In the genomic region with DNA sequence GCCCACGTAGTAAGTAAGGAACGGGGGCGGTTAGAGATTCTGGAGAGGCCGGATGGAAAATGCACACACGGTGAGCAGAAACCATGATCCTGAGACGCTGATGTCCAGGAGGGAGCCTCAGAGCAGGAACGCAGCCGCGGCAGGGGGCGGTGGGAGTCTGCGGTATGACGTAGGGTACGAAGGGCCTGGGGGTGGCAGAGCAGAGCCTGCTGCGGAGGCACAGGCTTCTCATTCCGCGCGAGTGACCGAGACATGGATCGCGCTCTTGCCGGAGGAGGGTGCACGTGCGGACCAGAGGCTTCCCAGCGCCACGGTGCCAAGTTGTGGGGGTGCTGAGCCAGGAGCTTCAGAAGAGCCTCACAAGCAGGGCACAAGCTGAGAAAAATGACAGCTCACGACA, we compare ENCODE assay signal across 15 cellular contexts.
DNase-seq lines count a peak whose midpoint lies in the region; ATAC-seq and TF ChIP-seq lines count a peak whose summit lies in the region.
"Had no signal": no experiment of that assay in that cellular context is flagged by ENCODE, and none has a peak within 500 bp of the region (broad histone marks: within the 10 kb centered on the region; RNA-seq: fewer than 3 reads in every experiment).

No MANE protein-coding gene starts in this region.

- no peak for TF ChIP-seq POLR2A in testis (IDR thresholded peaks at IDR 0.05)

- H3K27me3 ChIP-seq in H7 (ENCODE audit: control insufficient read depth, insufficient read depth, low read length) (0 out of 2 replicates have a peak, but pooled peaks cover 3% of the 10 kb centered on the region), iPS-15b (ENCODE audit: control insufficient read depth, insufficient read depth, low read length) (peaks cover 8% of the 10 kb centered on the region), testis (no peaks in the 10 kb centered on the region)

- H3K4me3 ChIP-seq in H7 (ENCODE audit: insufficient read depth, low read depth, low read length) (peak overlapping the region; percentile 15; the same call in 1 of the 2 replicates), iPS-15b (ENCODE audit: low read depth, low read length) (peak overlapping the region; percentile 50), testis (peak overlapping the region in 1 of 2 donors; percentile 34)

- intact Hi-C loops in testis (cut with DNase I; ENCODE audit: low total_unique reads), result no loop called here

- H3K9me3 ChIP-seq in iPS-15b (ENCODE audit: control insufficient read depth, insufficient read depth, low read length) (no peaks in the 10 kb centered on the region), testis (no peaks in the 10 kb centered on the region)

- H3K27ac Mint-ChIP-seq in stimulated activated naive CD8-positive, alpha-beta T cell treated with anti-CD3 and anti-CD28 coated beads, Interleukin-15, amount 100 ng/mL, for 72 hours, result no peak overlapping the region
- no peak overlapping the region for H3K27ac Mint-ChIP-seq in activated CD8-positive, alpha-beta memory T cell treated with anti-CD3 and anti-CD28 coated beads, Interleukin-2, amount 10 ng/mL, durations not matched to agents 7 days and 5 days
- H3K27ac Mint-ChIP-seq: CD8-positive, alpha-beta memory T cell had no signal

- H3K36me3 Mint-ChIP-seq in activated CD8-positive, alpha-beta memory T cell treated with anti-CD3 and anti-CD28 coated beads, Interleukin-2, amount 10 ng/mL, durations not matched to agents 7 days and 5 days, result no peaks in the 10 kb centered on the region
- H3K36me3 Mint-ChIP-seq: CD8-positive, alpha-beta memory T cell had no signal

- no peak overlapping the region for H3K4me3 Mint-ChIP-seq in stimulated activated naive CD8-positive, alpha-beta T cell treated with anti-CD3 and anti-CD28 coated beads, Interleukin-15, amount 100 ng/mL, for 72 hours
- no peak overlapping the region for H3K4me3 Mint-ChIP-seq in activated CD8-positive, alpha-beta memory T cell treated with anti-CD3 and anti-CD28 coated beads, Interleukin-2, amount 10 ng/mL, durations not matched to agents 7 days and 5 days
- H3K4me3 Mint-ChIP-seq: CD8-positive, alpha-beta memory T cell had no signal

- H3K9me3 Mint-ChIP-seq in stimulated activated naive CD8-positive, alpha-beta T cell treated with anti-CD3 and anti-CD28 coated beads, Interleukin-15, amount 100 ng/mL, for 72 hours, result peaks cover 4 to 12% of the 10 kb centered on the region in 2 donors
- no peaks in the 10 kb centered on the region for H3K9me3 Mint-ChIP-seq in activated CD8-positive, alpha-beta memory T cell treated with anti-CD3 and anti-CD28 coated beads, Interleukin-2, amount 10 ng/mL, durations not matched to agents 7 days and 5 days (ENCODE audit: low read depth)

- H3K4me1 Mint-ChIP-seq in stimulated activated naive CD8-positive, alpha-beta T cell treated with anti-CD3 and anti-CD28 coated beads, Interleukin-15, amount 100 ng/mL, for 72 hours, result peaks cover 27% of the 10 kb centered on the region
- H3K4me1 Mint-ChIP-seq in activated CD8-positive, alpha-beta memory T cell treated with anti-CD3 and anti-CD28 coated beads, Interleukin-2, amount 10 ng/mL, durations not matched to agents 7 days and 5 days, result peaks cover 5% of the 10 kb centered on the region
- H3K4me1 Mint-ChIP-seq: CD8-positive, alpha-beta memory T cell had no signal

- H3K36me3 ChIP-seq in H7 (replicated peaks; ENCODE audit: control insufficient read depth, insufficient read depth, low read length), result no peaks in the 10 kb centered on the region
- H3K36me3 ChIP-seq in iPS-15b (ENCODE audit: control insufficient read depth, insufficient read depth, low read length), result no peaks in the 10 kb centered on the region
- no peaks in the 10 kb centered on the region for H3K36me3 ChIP-seq in testis (ENCODE audit: low read depth, missing control alignments)

- peaks cover 25% of the 10 kb centered on the region for H3K27me3 Mint-ChIP-seq in stimulated activated naive CD8-positive, alpha-beta T cell treated with anti-CD3 and anti-CD28 coated beads, Interleukin-15, amount 100 ng/mL, for 72 hours
- H3K27me3 Mint-ChIP-seq in activated CD8-positive, alpha-beta memory T cell treated with anti-CD3 and anti-CD28 coated beads, Interleukin-2, amount 10 ng/mL, durations not matched to agents 7 days and 5 days, result no peaks in the 10 kb centered on the region

- no peak for ATAC-seq in stimulated activated naive CD8-positive, alpha-beta T cell treated with anti-CD3 and anti-CD28 coated beads, Interleukin-15, amount 100 ng/mL, for 72 hours
- no peak for ATAC-seq in activated CD8-positive, alpha-beta memory T cell treated with anti-CD3 and anti-CD28 coated beads, Interleukin-2, amount 10 ng/mL, durations not matched to agents 7 days and 5 days
- ATAC-seq: SK-N-SH treated with all-trans-retinoic acid at 6 μM for 48 hours had no signal

- no peak for TF ChIP-seq CTCF in testis (IDR thresholded peaks at IDR 0.05)

- CTCF ChIA-PET in activated CD8-positive, alpha-beta memory T cell treated with anti-CD3 and anti-CD28 coated beads, Interleukin-2, amount 10 ng/mL, durations not matched to agents 7 days and 5 days (lab: Charles Lee), result no interaction called here

- no peak overlapping the region for H3K27ac ChIP-seq in testis

- DNase-seq in H7, result peak; percentile 77
- peak; percentile 57 for DNase-seq in cerebellum (ENCODE audit: low spot score)
- peak; percentile 20 for DNase-seq in testis
- DNase-seq in RPMI8226, result no peak
- no peak for DNase-seq in stimulated activated naive CD8-positive, alpha-beta T cell treated with anti-CD3 and anti-CD28 coated beads, Interleukin-15, amount 100 ng/mL, for 72 hours
- DNase-seq in activated CD8-positive, alpha-beta memory T cell treated with anti-CD3 and anti-CD28 coated beads, Interleukin-2, amount 10 ng/mL, durations not matched to agents 7 days and 5 days, result no peak
- DNase-seq: CD8-positive, alpha-beta memory T cell; DMS79; KBM-7; NCI-H1105 treated with DMSO at 0.1 percent for 48 hours; NCI-H1694; NCI-H748 treated with DMSO at 0.1 percent for 48 hours; SHP77 treated with DMSO at 0.1 percent for 48 hours had no signal

- 40 to 79% methylated on average over 26 of the region's 26 CpGs for WGBS in testis, 2 donors

- H3K4me1 ChIP-seq in iPS-15b (ENCODE audit: control insufficient read depth, insufficient read depth, low read length) (no peaks in the 10 kb centered on the region), testis (no peaks in the 10 kb centered on the region)

- no peak overlapping the region for H3K9ac ChIP-seq in iPS-15b (ENCODE audit: low read depth, low read length)

Comparison
In these comparisons a context has a peak if more than half of its experiments do, and no peak if none do; other contexts are left out.
1. DNase-seq: peak in H7 (single experiment), cerebellum (single experiment) and testis (single experiment); none in RPMI8226 (single experiment), stimulated activated naive CD8-positive, alpha-beta T cell treated with anti-CD3 and anti-CD28 coated beads, Interleukin-15, amount 100 ng/mL, for 72 hours (0 of 2) and activated CD8-positive, alpha-beta memory T cell treated with anti-CD3 and anti-CD28 coated beads, Interleukin-2, amount 10 ng/mL, durations not matched to agents 7 days and 5 days (single experiment).